In the genomic region with DNA sequence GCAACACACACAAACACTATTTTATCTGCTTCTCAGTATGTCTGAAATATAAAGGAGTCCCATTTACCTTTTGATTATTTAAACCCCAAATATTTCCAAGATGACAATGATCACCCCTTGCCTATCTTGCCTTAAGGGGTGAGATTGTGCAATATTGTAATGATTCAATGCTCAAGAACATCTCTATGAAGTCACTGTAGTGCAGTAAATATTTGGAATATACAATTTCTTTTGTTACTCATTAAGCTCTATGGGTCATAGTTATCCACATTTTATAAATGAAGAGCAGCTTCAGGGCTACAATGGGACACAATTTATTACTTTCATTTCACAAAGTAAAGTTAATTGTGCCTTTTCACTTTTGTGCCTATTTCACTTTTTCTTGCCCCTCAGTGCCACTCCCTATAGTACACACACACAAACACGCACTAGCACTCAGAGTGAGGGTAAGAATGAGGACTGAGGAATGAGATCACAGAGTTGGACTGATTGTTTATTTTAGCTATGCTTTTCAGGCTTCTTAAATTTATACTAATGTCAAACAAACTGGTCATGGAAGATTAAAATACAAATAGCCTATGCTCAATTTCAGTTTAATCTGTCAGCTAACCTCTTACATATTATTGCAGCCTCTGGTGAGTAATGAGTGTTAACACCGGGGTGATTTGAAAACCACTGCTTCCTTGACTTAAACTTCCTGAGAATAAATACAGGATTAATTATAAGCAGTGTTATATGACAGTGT, we compare ENCODE assay signal across 14 cellular contexts.
DNase-seq lines count a peak whose midpoint lies in the region; ATAC-seq and TF ChIP-seq lines count a peak whose summit lies in the region.
"Had no signal": no experiment of that assay in that cellular context is flagged by ENCODE, and none has a peak within 500 bp of the region (broad histone marks: within the 10 kb centered on the region; RNA-seq: fewer than 3 reads in every experiment).

No MANE protein-coding gene starts in this region.

- intact Hi-C loops in mucosa of descending colon (cut with DNase I, micrococcal nuclease) = no loop called here

- DNase-seq in H4 (ENCODE audit: low spot score) = peak; percentile 82
- DNase-seq in NCI-H69 (lab: John Stamatoyannopoulos, UW) = peak; percentile 88
- peak; percentile 62 for DNase-seq in dedifferentiated amniotic fluid mesenchymal stem cell (ENCODE audit: extremely low spot score)
- no peak for DNase-seq in mucosa of descending colon
- no peak for DNase-seq in MV-4-11 (lab: John Stamatoyannopoulos, UW)
- no peak for DNase-seq in stimulated activated naive CD4-positive, alpha-beta T cell (lab: John Stamatoyannopoulos, UW)
- no peak for DNase-seq in NCI-H2227 (lab: John Stamatoyannopoulos, UW; ENCODE audit: unreplicated experiment)
- DNase-seq: activated gamma-delta T cell treated with Interleukin-2 at 50 U/mL for 16 hours, NCI-H1417 treated with DMSO at 0.1 percent for 48 hours, NCI-H748 treated with DMSO at 0.1 percent for 48 hours, SIG-M5, tibial artery had no signal

- H3K4me3 ChIP-seq in mucosa of descending colon = no peak overlapping the region
- H3K4me3 ChIP-seq: tibial artery had no signal

- H3K4me1 ChIP-seq in mucosa of descending colon (ENCODE audit: low read depth) = peaks cover 7% of the 10 kb centered on the region
- H3K4me1 ChIP-seq: tibial artery had no signal

- no peaks in the 10 kb centered on the region for H3K36me3 ChIP-seq in mucosa of descending colon (ENCODE audit: low read depth)
- H3K36me3 ChIP-seq: tibial artery had no signal

- peak; percentile 42 for ATAC-seq in mucosa of descending colon
- ATAC-seq in HG03135 (IDR thresholded peaks at IDR 0.05; ENCODE audit: unreplicated experiment) = no peak
- ATAC-seq: HCT116 had no signal

- no peak for TF ChIP-seq CTCF in mucosa of descending colon (IDR thresholded peaks at IDR 0.05)

- no peaks in the 10 kb centered on the region for H3K9me3 ChIP-seq in mucosa of descending colon
- H3K9me3 ChIP-seq: tibial artery had no signal

Comparison
In these comparisons a context has a peak if more than half of its experiments do, and no peak if none do; other contexts are left out.
1. DNase-seq: peak in H4 (single experiment), NCI-H69 (single experiment) and dedifferentiated amniotic fluid mesenchymal stem cell (single experiment); none in mucosa of descending colon (0 of 3), MV-4-11 (single experiment), stimulated activated naive CD4-positive, alpha-beta T cell (0 of 6) and NCI-H2227 (single experiment).